ENCODE assay signal across 33 cellular contexts in genomic region chr9:130929571-130930022, GRCh38. TPM values are rescaled to one million over a fixed set of nuclear protein-coding genes. Genes with fewer than 3 reads are reported as not detected.
"Had no signal": no experiment of that assay in that cellular context is flagged by ENCODE, and none has a peak within 500 bp of the region (broad histone marks: within the 10 kb centered on the region; RNA-seq: fewer than 3 reads in every experiment).

No MANE protein-coding gene starts in this region.

- H3K4me3 Mint-ChIP-seq: activated B cell treated with CpG ODN at 0.5 μM for 24 hours; activated CD4-positive, alpha-beta T cell treated with anti-CD3 and anti-CD28 coated beads for 36 hours; activated naive CD8-positive, alpha-beta T cell treated with anti-CD3 and anti-CD28 coated beads for 36 hours; activated T-cell treated with anti-CD3 and anti-CD28 coated beads, Interleukin-2, amount 50 U/mL, for 4 hours; central memory CD8-positive, alpha-beta T cell; effector memory CD8-positive, alpha-beta T cell; memory B cell; stimulated activated naive B cell treated with anti-CD40 and anti-IgM and Interleukin-4, amounts not matched to agents 10 μg/mL and 1 μg/mL and 100 μg/mL, for 72 hours had no signal

- H3K9me3 Mint-ChIP-seq: activated B cell treated with CpG ODN at 0.5 μM for 24 hours; activated naive CD8-positive, alpha-beta T cell treated with anti-CD3 and anti-CD28 coated beads for 36 hours; activated T-cell treated with anti-CD3 and anti-CD28 coated beads, Interleukin-2, amount 50 U/mL, for 4 hours; central memory CD8-positive, alpha-beta T cell; effector memory CD8-positive, alpha-beta T cell; memory B cell; nephron; stimulated activated naive B cell treated with anti-CD40 and anti-IgM and Interleukin-4, amounts not matched to agents 10 μg/mL and 1 μg/mL and 100 μg/mL, for 72 hours had no signal

- FAIRE-seq: endothelial cell of umbilical vein, frontal cortex, islet of Langerhans, urothelium cell line had no signal

- H3K36me3 Mint-ChIP-seq: activated naive CD8-positive, alpha-beta T cell treated with anti-CD3 and anti-CD28 coated beads for 36 hours; memory B cell; stimulated activated naive B cell treated with anti-CD40 and anti-IgM and Interleukin-4, amounts not matched to agents 10 μg/mL and 1 μg/mL and 100 μg/mL, for 72 hours had no signal

- H3K4me1 ChIP-seq: colonic mucosa had no signal

- H3K27ac Mint-ChIP-seq: activated B cell treated with CpG ODN at 0.5 μM for 24 hours; activated CD4-positive, alpha-beta T cell treated with anti-CD3 and anti-CD28 coated beads for 36 hours; activated naive CD8-positive, alpha-beta T cell treated with anti-CD3 and anti-CD28 coated beads for 36 hours; effector memory CD8-positive, alpha-beta T cell; memory B cell; stimulated activated naive B cell treated with anti-CD40 and anti-IgM and Interleukin-4, amounts not matched to agents 10 μg/mL and 1 μg/mL and 100 μg/mL, for 72 hours had no signal

- H3K4me2 ChIP-seq: smooth muscle cell had no signal

- H3K4me1 Mint-ChIP-seq: activated CD4-positive, alpha-beta T cell treated with anti-CD3 and anti-CD28 coated beads for 36 hours; activated naive CD8-positive, alpha-beta T cell treated with anti-CD3 and anti-CD28 coated beads for 36 hours; central memory CD8-positive, alpha-beta T cell had no signal

- H3K27me3 ChIP-seq: colonic mucosa had no signal

- H3K27ac ChIP-seq: colonic mucosa, dorsolateral prefrontal cortex, sigmoid colon had no signal

- ATAC-seq: activated CD4-positive, alpha-beta T cell treated with anti-CD3 and anti-CD28 coated beads for 36 hours; activated T-cell treated with anti-CD3 and anti-CD28 coated beads, Interleukin-2, amount 50 U/mL, for 4 hours; effector memory CD8-positive, alpha-beta T cell; esophagus mucosa; stimulated activated naive B cell treated with anti-CD40 and anti-IgM and Interleukin-4, amounts not matched to agents 10 μg/mL and 1 μg/mL and 100 μg/mL, for 72 hours had no signal

- DNase-seq: activated B cell treated with CpG ODN at 0.5 μM for 24 hours; activated CD4-positive, alpha-beta T cell treated with anti-CD3 and anti-CD28 coated beads for 36 hours; activated CD4-positive, alpha-beta T cell treated with anti-CD3 and anti-CD28 coated beads, Interleukin-2, amount 50 U/mL, for 48 hours; activated CD8-positive, alpha-beta memory T cell treated with anti-CD3 and anti-CD28 coated beads, Interleukin-2, amount 50 U/mL, for 48 hours; activated naive CD4-positive, alpha-beta T cell treated with Interleukin-2 at 50 U/mL for 16 hours; activated naive CD8-positive, alpha-beta T cell treated with anti-CD3 and anti-CD28 coated beads for 36 hours; activated T-cell treated with anti-CD3 and anti-CD28 coated beads, Interleukin-2, amount 50 U/mL, for 4 hours; colonic mucosa; dorsolateral prefrontal cortex; effector memory CD8-positive, alpha-beta T cell; left colon; nucleus accumbens; sigmoid colon; stimulated activated CD4-positive, alpha-beta T cell treated with anti-CD3 and anti-CD28 coated beads, Interleukin-2, amount 100 ng/mL, for 48 hours; stimulated activated CD8-positive, alpha-beta memory T cell treated with anti-CD3 and anti-CD28 coated beads, Interleukin-4, amount 100 ng/mL, for 48 hours; stimulated activated naive B cell treated with anti-CD40 and anti-IgM and Interleukin-4, amounts not matched to agents 10 μg/mL and 1 μg/mL and 100 μg/mL, for 72 hours; T1000; transverse colon had no signal

- H3K36me3 ChIP-seq: breast epithelium, colonic mucosa, sigmoid colon, transverse colon had no signal

- H3K4me3 ChIP-seq: breast epithelium, colonic mucosa, dorsolateral prefrontal cortex, sigmoid colon, smooth muscle cell, transverse colon had no signal

- H3K9me3 ChIP-seq: breast epithelium, colonic mucosa, sigmoid colon, transverse colon had no signal

RNA-seq across cellular contexts. Expression of gene FIBCD1, which starts 9.4 kb away (rescaled TPM):
- total RNA-seq: activated B cell treated with CpG ODN at 0.5 μM for 24 hours; activated CD4-positive, alpha-beta T cell treated with anti-CD3 and anti-CD28 coated beads for 36 hours; activated CD8-positive, alpha-beta memory T cell treated with anti-CD3 and anti-CD28 coated beads for 36 hours; activated naive CD8-positive, alpha-beta T cell treated with anti-CD3 and anti-CD28 coated beads for 36 hours; activated T-cell treated with anti-CD3 and anti-CD28 coated beads, Interleukin-2, amount 50 U/mL, for 4 hours; endothelial cell of umbilical vein; mononuclear cell had no signal

RNA-seq across cellular contexts. Expression of gene QRFP, which starts 33.0 kb away (rescaled TPM):
- total RNA-seq: activated B cell treated with CpG ODN at 0.5 μM for 24 hours; activated CD4-positive, alpha-beta T cell treated with anti-CD3 and anti-CD28 coated beads for 36 hours; activated CD8-positive, alpha-beta memory T cell treated with anti-CD3 and anti-CD28 coated beads for 36 hours; activated naive CD8-positive, alpha-beta T cell treated with anti-CD3 and anti-CD28 coated beads for 36 hours; activated T-cell treated with anti-CD3 and anti-CD28 coated beads, Interleukin-2, amount 50 U/mL, for 4 hours; breast epithelium; dorsolateral prefrontal cortex; endothelial cell of umbilical vein; esophagus mucosa; left colon; lower leg skin; mononuclear cell; myocyte; sigmoid colon; smooth muscle cell; temporal lobe; transverse colon had no signal
- polyA plus RNA-seq: endothelial cell of umbilical vein had no signal
